8 cellular contexts compared by ENCODE assay signal in the genomic region with DNA sequence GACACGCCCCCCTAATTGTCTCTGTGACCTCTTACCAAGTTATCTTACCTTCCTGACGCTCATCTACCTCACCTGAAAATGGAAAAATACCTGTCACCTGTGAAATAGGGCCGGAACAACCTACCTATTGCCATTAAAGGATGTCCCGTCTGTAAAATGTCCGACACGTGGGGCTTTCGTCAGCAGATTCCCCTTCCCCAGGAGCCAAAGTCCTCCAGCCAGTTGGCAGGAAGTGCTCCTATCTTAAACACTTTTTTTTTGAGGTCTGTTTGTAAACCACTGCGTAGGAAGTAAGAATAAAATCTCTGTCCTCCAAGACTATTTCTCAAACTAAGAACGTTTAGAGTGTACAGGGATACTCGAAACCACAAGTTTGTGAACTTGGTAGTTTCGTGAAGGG. TPM values are rescaled to one million over a fixed set of nuclear protein-coding genes. Genes with fewer than 3 reads are reported as not detected.
A peak's percentile ranks its signal among the peaks of the same experiment; 100 is the strongest.
DNase-seq lines count a peak whose midpoint lies in the region; ATAC-seq, FAIRE-seq and TF ChIP-seq lines count a peak whose summit lies in the region.
"Not testable (repeated sequence)": the region's sequence is repeated elsewhere in the genome, so short reads cannot be mapped to it uniquely, and the experiment has no call there.

No MANE protein-coding gene starts in this region.

- not testable (repeated sequence) for H3K4me1 ChIP-seq in A549; GM23248 (ENCODE audit: insufficient read depth); OCI-LY7 (ENCODE audit: insufficient read depth, low read length, poor library complexity, severe bottlenecking); ascending aorta; mesodermal cell (ENCODE audit: control insufficient read depth, insufficient read depth, low read length, poor library complexity, severe bottlenecking)
- H3K4me1 ChIP-seq in spleen = peaks cover 0 to 12% (median 1%) of the 10 kb centered on the region in 6 donors

- 0% methylated on average over 6 of the region's 11 CpGs for WGBS in A549 (ENCODE audit: missing lambda C conversion rate)
- WGBS in GM23248 (ENCODE audit: low coverage in 1 of 2, low lambda C conversion rate in 2 of 2, missing lambda C conversion rate in 2 of 2), 2 experiments = 1 to 5% methylated on average over 6 to 7 of the region's 11 CpGs
- WGBS in mesodermal cell (ENCODE audit: insufficient coverage in 2 of 2), 2 experiments = no CpG with 5 or more reads among the region's 11 CpGs
- WGBS in spleen, 5 donors = 0 to 1% (median 0%) methylated on average over 5 to 6 of the region's 11 CpGs

- not testable (repeated sequence) for H3K79me2 ChIP-seq in GM23248 (ENCODE audit: insufficient read depth); OCI-LY7 (ENCODE audit: insufficient read depth, low read depth, low read length)

- POLR2A ChIA-PET in A549 (lab: Yijun Ruan, JAX); OCI-LY7 (lab: Charles Lee): not testable (repeated sequence)

- not testable (repeated sequence) for TF ChIP-seq EP300 in A549 (IDR thresholded peaks at IDR 0.05)

- not testable (repeated sequence) for TF ChIP-seq RAD21 in A549 (conservative IDR thresholded peaks at IDR 0.05 in 1 of 2, IDR thresholded peaks at IDR 0.05 in 1 of 2)

- not testable (repeated sequence) for TF ChIP-seq POLR2A in A549 (IDR thresholded peaks at IDR 0.05; ENCODE audit: low read length); spleen (IDR thresholded peaks at IDR 0.05)

- CTCF ChIA-PET in A549 (lab: Yijun Ruan, JAX); OCI-LY7 (lab: Charles Lee; ENCODE audit: unreplicated experiment): not testable (repeated sequence)

- DNase-seq in A549 (ENCODE audit: low read depth in 1 of 2, low spot score in 1 of 2); GM23248; OCI-LY7 (ENCODE audit: low spot score); ascending aorta (ENCODE audit: low spot score in 2 of 2); epithelial cell of proximal tubule (ENCODE audit: low read depth); spleen: not testable (repeated sequence)
- peak; percentile 15 to 24 for DNase-seq in activated CD4-positive, alpha-beta T cell treated with anti-CD3 and anti-CD28 coated beads, Interleukin-2, amount 50 U/mL, for 48 hours

- peak in 1 of 2 experiments; percentile 86; a peak in 2 of 6 replicates for ATAC-seq in A549

- not testable (repeated sequence) for H3K27me3 ChIP-seq in GM23248 (replicated peaks; ENCODE audit: insufficient read depth); ascending aorta; spleen (replicated peaks in 1 of 7)

- not testable (repeated sequence) for H3K9me2 ChIP-seq in GM23248 (ENCODE audit: insufficient read depth); OCI-LY7 (ENCODE audit: insufficient read depth, low read length)

- intact Hi-C loops in OCI-LY7 (cut with micrococcal nuclease; ENCODE audit: unreplicated experiment); ascending aorta (cut with DNase I); spleen (cut with DNase I; ENCODE audit: low total_unique reads): not testable (repeated sequence)

- peak overlapping the region; percentile 70 for H3K9ac ChIP-seq in GM23248

- in situ Hi-C loops in GM23248 (cut with MboI) = not testable (repeated sequence)

- H3K4me3 ChIP-seq in A549 = peak overlapping the region; percentile 44
- peak overlapping the region; percentile 67 for H3K4me3 ChIP-seq in GM23248
- H3K4me3 ChIP-seq in OCI-LY7 (ENCODE audit: low read depth, low read length, poor library complexity, severe bottlenecking) = peak overlapping the region; percentile 58
- H3K4me3 ChIP-seq in ascending aorta = peak overlapping the region in 1 of 2 donors; percentile 49
- peak overlapping the region; percentile 50 for H3K4me3 ChIP-seq in epithelial cell of proximal tubule (ENCODE audit: low read depth, low read length)
- peak overlapping the region; percentile 26 for H3K4me3 ChIP-seq in mesodermal cell (ENCODE audit: extremely low read depth, insufficient read depth, low read length, poor library complexity, severe bottlenecking)
- peak overlapping the region in 5 of 8 donors; percentile 17 to 59 (median 25) for H3K4me3 ChIP-seq in spleen

- H3K9me3 ChIP-seq in A549; GM23248 (ENCODE audit: low read depth); OCI-LY7 (ENCODE audit: low read length); ascending aorta; mesodermal cell (ENCODE audit: control insufficient read depth, low read length); spleen: not testable (repeated sequence)

- H4K20me1 ChIP-seq in GM23248 (ENCODE audit: insufficient read depth); OCI-LY7 (ENCODE audit: insufficient read depth, low read length): not testable (repeated sequence)

- FAIRE-seq in A549 (lab: Jason Lieb, UNC) = not testable (repeated sequence)

- H3K27ac ChIP-seq in A549 (peak overlapping the region; percentile 30 to 37; a peak in 1 of 6 replicates), ascending aorta (peak overlapping the region; percentile 49 to 68), spleen (peak overlapping the region in 5 of 8 donors; percentile 38 to 61 (median 53))
- H3K27ac ChIP-seq in GM23248; OCI-LY7 (ENCODE audit: low read depth, low read length, poor library complexity, severe bottlenecking); mesodermal cell (ENCODE audit: low read depth, low read length, severe bottlenecking): not testable (repeated sequence)

- not testable (repeated sequence) for TF ChIP-seq CTCF in A549 (IDR thresholded peaks at IDR 0.05); OCI-LY7 (conservative IDR thresholded peaks at IDR 0.05; ENCODE audit: low read length); ascending aorta (IDR thresholded peaks at IDR 0.05); epithelial cell of proximal tubule (conservative IDR thresholded peaks at IDR 0.05; ENCODE audit: low read depth, low read length); spleen (IDR thresholded peaks at IDR 0.05 in 8 of 11, conservative IDR thresholded peaks at IDR 0.05 in 3 of 11)

- H3K36me3 ChIP-seq in GM23248 (ENCODE audit: low read depth); OCI-LY7 (ENCODE audit: insufficient read depth, low read length); ascending aorta; mesodermal cell (ENCODE audit: control insufficient read depth, insufficient read depth, low read length): not testable (repeated sequence)
- peaks cover 0 to 14% (median 4%) of the 10 kb centered on the region in 6 donors for H3K36me3 ChIP-seq in spleen

- not testable (repeated sequence) for H3F3A ChIP-seq in GM23248 (ENCODE audit: insufficient read depth)

- peak overlapping the region; percentile 73 for H2AFZ ChIP-seq in GM23248
- not testable (repeated sequence) for H2AFZ ChIP-seq in OCI-LY7 (ENCODE audit: low read length)

- TSS peak; percentile 66 for BruUV-seq in OCI-LY7 (replicated peaks; lab: Mats Ljungman, UMichigan)

- H3K4me2 ChIP-seq in A549 = peak overlapping the region; percentile 76
- peak overlapping the region; percentile 77 for H3K4me2 ChIP-seq in GM23248 (ENCODE audit: unreplicated experiment)
- not testable (repeated sequence) for H3K4me2 ChIP-seq in OCI-LY7 (ENCODE audit: low read length)

RNA-seq across cellular contexts. Expression of a gene that starts 0.7 kb away (rescaled TPM):
- polyA plus RNA-seq in A549 (2011; rRNA removed) (84.6 and 118 TPM in 2 replicates), A549 (2017; fragmentation: RNase III; extraction: RNeasy Plus Mini Kit Qiagen cat#74134 plus additional on column Dnase treatment) (79.6 to 85.8 TPM (median 81.0 TPM) in 3 replicates), GM23248 (2016; fragmentation: Nextera tagmentation; extraction: Ambion mirVana) (50.4 and 66.6 TPM in 2 replicates), spleen (10 to 100 TPM; 53.8 to 97.8 (median 78.4) TPM)
- 35.0 and 50.2 TPM in 2 replicates for polyA plus RNA-seq in A549 (2012; cell fraction: cytosol; rRNA removed)
- polyA plus RNA-seq in A549 (2012; cell fraction: nucleus; rRNA removed) = 19.7 and 29.2 TPM in 2 replicates
- 56.8 and 61.8 TPM in 2 replicates for polyA minus RNA-seq in A549 (2011; rRNA and poly(A)+ RNA removed)
- 20.5 and 34.4 TPM in 2 replicates for total RNA-seq in GM23248 (2014; rRNA removed; shearing (Covaris generic))
- 52.5 and 62.4 TPM in 2 replicates for total RNA-seq in OCI-LY7 (2014; rRNA removed; shearing (Covaris generic))
- total RNA-seq in OCI-LY7 (2022) (101 and 104 TPM in 2 replicates), ascending aorta (9.2 TPM), epithelial cell of proximal tubule (34.9 and 35.6 TPM in 2 replicates), spleen (10 to 100 TPM; 41.8 to 96.4 (median 55.8) TPM)
- 30.1 TPM for polyA plus RNA-seq in mesodermal cell (2013, experiment 1 of 2)
- 31.4 TPM for polyA plus RNA-seq in mesodermal cell (2013, experiment 2 of 2)
